15 cellular contexts compared by ENCODE assay signal in the genomic region with DNA sequence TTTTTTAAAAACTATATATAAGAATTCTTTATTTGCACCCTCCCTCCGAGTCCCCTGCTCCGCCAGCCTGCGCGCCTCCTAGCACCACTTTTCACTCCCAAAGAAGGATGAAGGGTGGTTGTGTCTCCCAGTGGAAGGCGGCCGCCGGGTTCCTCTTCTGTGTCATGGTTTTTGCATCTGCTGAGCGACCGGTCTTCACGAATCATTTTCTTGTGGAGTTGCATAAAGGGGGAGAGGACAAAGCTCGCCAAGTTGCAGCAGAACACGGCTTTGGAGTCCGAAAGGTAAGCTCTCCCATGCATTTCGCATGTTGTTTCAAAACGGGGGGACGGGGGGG. TPM values are rescaled to one million over a fixed set of nuclear protein-coding genes. Genes with fewer than 3 reads are reported as not detected.
A peak's percentile ranks its signal among the peaks of the same experiment; 100 is the strongest.
DNase-seq lines count a peak whose midpoint lies in the region; ATAC-seq and TF ChIP-seq lines count a peak whose summit lies in the region.
"Had no signal": no experiment of that assay in that cellular context is flagged by ENCODE, and none has a peak within 500 bp of the region (broad histone marks: within the 10 kb centered on the region; RNA-seq: fewer than 3 reads in every experiment).

No MANE protein-coding gene starts in this region.

- peak overlapping the region; percentile 92 for H3K4me2 ChIP-seq in GM23338

- peaks cover 62% of the 10 kb centered on the region for H3K27me3 ChIP-seq in GM23338 (ENCODE audit: insufficient read depth)
- H3K27me3 ChIP-seq: SJCRH30 had no signal

- DNase-seq in GM23338 (ENCODE audit: low spot score) (no peak), NCI-H748 (lab: John Stamatoyannopoulos, UW; ENCODE audit: unreplicated experiment) (peak; percentile 82), glutamatergic neuron (no peak), retinal pigment epithelial cell (ENCODE audit: low read depth) (no peak), glomerular visceral epithelial cell (ENCODE audit: extremely low spot score) (no peak), inferior parietal cortex (ENCODE audit: extremely low spot score) (no peak)
- no peak for DNase-seq in activated T-helper 2 cell treated with anti-CD3 and anti-CD28 coated beads, Interferon-gamma antibody, Interleukin-2, Interleukin-4, amounts not matched to agents 10 μg/mL and 5 μg/mL and 100 μg/mL, durations not matched to agents 14 hours and 24 hours and 36 hours (ENCODE audit: low spot score)
- DNase-seq: activated CD4-positive, alpha-beta T cell treated with anti-CD3 and anti-CD28 coated beads, Interleukin-2, amount 10 ng/mL, durations not matched to agents 7 days and 5 days; CD8-positive, alpha-beta memory T cell; effector CD4-positive, alpha-beta T cell; natural killer cell; stimulated activated CD4-positive, alpha-beta T cell treated with anti-CD3 and anti-CD28 coated beads, Interleukin-4, amount 100 ng/mL, for 1 hour had no signal

- H3K27ac Mint-ChIP-seq in GM23338 = no peak overlapping the region
- peak overlapping the region; percentile 56 for H3K27ac Mint-ChIP-seq in glutamatergic neuron (ENCODE audit: unreplicated experiment)
- H3K27ac Mint-ChIP-seq in activated T-helper 2 cell treated with anti-CD3 and anti-CD28 coated beads, Interferon-gamma antibody, Interleukin-2, Interleukin-4, amounts not matched to agents 10 μg/mL and 5 μg/mL and 100 μg/mL, durations not matched to agents 14 hours and 24 hours and 36 hours = no peak overlapping the region
- H3K27ac Mint-ChIP-seq: activated CD4-positive, alpha-beta T cell treated with anti-CD3 and anti-CD28 coated beads, Interleukin-2, amount 10 ng/mL, durations not matched to agents 7 days and 5 days; activated naive CD4-positive, alpha-beta T cell treated with anti-CD3 and anti-CD28 coated beads for 36 hours; CD8-positive, alpha-beta memory T cell; natural killer cell had no signal

- ATAC-seq in GM23338 (no peak), esophagus mucosa (no peak)
- ATAC-seq: natural killer cell had no signal

- peak overlapping the region; percentile 81 for H3K4me3 Mint-ChIP-seq in GM23338
- H3K4me3 Mint-ChIP-seq in glutamatergic neuron (ENCODE audit: unreplicated experiment) = peak overlapping the region; percentile 94
- no peak overlapping the region for H3K4me3 Mint-ChIP-seq in activated T-helper 2 cell treated with anti-CD3 and anti-CD28 coated beads, Interferon-gamma antibody, Interleukin-2, Interleukin-4, amounts not matched to agents 10 μg/mL and 5 μg/mL and 100 μg/mL, durations not matched to agents 14 hours and 24 hours and 36 hours (ENCODE audit: low read depth)
- H3K4me3 Mint-ChIP-seq: activated CD4-positive, alpha-beta T cell treated with anti-CD3 and anti-CD28 coated beads, Interleukin-2, amount 10 ng/mL, durations not matched to agents 7 days and 5 days; activated naive CD4-positive, alpha-beta T cell treated with anti-CD3 and anti-CD28 coated beads for 36 hours; CD8-positive, alpha-beta memory T cell; natural killer cell had no signal

- H3K36me3 Mint-ChIP-seq in GM23338 (ENCODE audit: low read depth) (no peaks in the 10 kb centered on the region), glutamatergic neuron (ENCODE audit: unreplicated experiment) (no peaks in the 10 kb centered on the region)
- no peaks in the 10 kb centered on the region for H3K36me3 Mint-ChIP-seq in activated T-helper 2 cell treated with anti-CD3 and anti-CD28 coated beads, Interferon-gamma antibody, Interleukin-2, Interleukin-4, amounts not matched to agents 10 μg/mL and 5 μg/mL and 100 μg/mL, durations not matched to agents 14 hours and 24 hours and 36 hours (ENCODE audit: low read depth)
- H3K36me3 Mint-ChIP-seq: natural killer cell had no signal

- peaks cover 48% of the 10 kb centered on the region for H3K27me3 Mint-ChIP-seq in GM23338 (ENCODE audit: insufficient read depth, low read depth, poor library complexity)
- H3K27me3 Mint-ChIP-seq in glutamatergic neuron (ENCODE audit: unreplicated experiment) = peaks cover 22% of the 10 kb centered on the region
- peaks cover 47% of the 10 kb centered on the region for H3K27me3 Mint-ChIP-seq in activated T-helper 2 cell treated with anti-CD3 and anti-CD28 coated beads, Interferon-gamma antibody, Interleukin-2, Interleukin-4, amounts not matched to agents 10 μg/mL and 5 μg/mL and 100 μg/mL, durations not matched to agents 14 hours and 24 hours and 36 hours (ENCODE audit: low read depth)

- H3K27ac ChIP-seq in GM23338 (ENCODE audit: low read depth) = no peak overlapping the region
- H3K27ac ChIP-seq: SJCRH30 had no signal

- intact Hi-C loops in activated T-helper 2 cell treated with anti-CD3 and anti-CD28 coated beads, Interferon-gamma antibody, Interleukin-2, Interleukin-4, amounts not matched to agents 10 μg/mL and 5 μg/mL and 100 μg/mL, durations not matched to agents 14 hours and 24 hours and 36 hours (cut with micrococcal nuclease) = no loop called here

- TF ChIP-seq CTCF in GM23338 (conservative IDR thresholded peaks at IDR 0.05; ENCODE audit: low read depth in 2 of 2) (no peak), glutamatergic neuron (IDR thresholded peaks at IDR 0.05; ENCODE audit: partially characterized antibody, unreplicated experiment) (no peak), retinal pigment epithelial cell (conservative IDR thresholded peaks at IDR 0.05; ENCODE audit: low read depth, low read length) (no peak)

- peaks cover 3% of the 10 kb centered on the region; the same call in 1 of the 2 replicates for H4K20me1 ChIP-seq in GM23338 (replicated peaks; ENCODE audit: insufficient read depth)

- H3K4me3 ChIP-seq in GM23338 (peak overlapping the region; percentile 66), retinal pigment epithelial cell (ENCODE audit: low read length) (peak overlapping the region; percentile 43)

- H3K4me1 Mint-ChIP-seq in GM23338 (peaks cover 30% of the 10 kb centered on the region), glutamatergic neuron (ENCODE audit: low read depth, unreplicated experiment) (peaks cover 10% of the 10 kb centered on the region)
- peaks cover 1% of the 10 kb centered on the region for H3K4me1 Mint-ChIP-seq in activated T-helper 2 cell treated with anti-CD3 and anti-CD28 coated beads, Interferon-gamma antibody, Interleukin-2, Interleukin-4, amounts not matched to agents 10 μg/mL and 5 μg/mL and 100 μg/mL, durations not matched to agents 14 hours and 24 hours and 36 hours (ENCODE audit: low read depth)
- H3K4me1 Mint-ChIP-seq: natural killer cell had no signal

- H2AFZ ChIP-seq in GM23338 = peak overlapping the region; percentile 39

- H3F3A ChIP-seq in GM23338 (replicated peaks; ENCODE audit: low read depth) = 0 out of 2 replicates have a peak, but pooled peaks cover 3% of the 10 kb centered on the region

- H3K9me3 Mint-ChIP-seq in GM23338 (no peaks in the 10 kb centered on the region), glutamatergic neuron (ENCODE audit: unreplicated experiment) (peaks cover 8% of the 10 kb centered on the region)
- no peaks in the 10 kb centered on the region for H3K9me3 Mint-ChIP-seq in activated T-helper 2 cell treated with anti-CD3 and anti-CD28 coated beads, Interferon-gamma antibody, Interleukin-2, Interleukin-4, amounts not matched to agents 10 μg/mL and 5 μg/mL and 100 μg/mL, durations not matched to agents 14 hours and 24 hours and 36 hours
- H3K9me3 Mint-ChIP-seq: activated CD4-positive, alpha-beta T cell treated with anti-CD3 and anti-CD28 coated beads, Interleukin-2, amount 10 ng/mL, durations not matched to agents 7 days and 5 days; activated naive CD4-positive, alpha-beta T cell treated with anti-CD3 and anti-CD28 coated beads for 36 hours had no signal

- H3K79me2 ChIP-seq in GM23338 (replicated peaks; ENCODE audit: insufficient read depth) = no peaks in the 10 kb centered on the region

- H3K9me2 ChIP-seq in GM23338 (ENCODE audit: insufficient read depth) = no peaks in the 10 kb centered on the region

- H3K4me1 ChIP-seq in GM23338 (ENCODE audit: insufficient read depth) = peaks cover 27% of the 10 kb centered on the region
- H3K4me1 ChIP-seq: SJCRH30 had no signal

- H3K36me3 ChIP-seq in GM23338 (ENCODE audit: insufficient read depth) = no peaks in the 10 kb centered on the region
- H3K36me3 ChIP-seq: SJCRH30 had no signal

TF ChIP-seq in GM23338, 12 proteins besides CTCF, POLR2A, EP300 and RAD21:
- TF ChIP-seq EZH2phosphoT487 (IDR thresholded peaks at IDR 0.05; ENCODE audit: unreplicated experiment) = no peak
TF ChIP-seq in GM23338: peak in this region for 0.

RNA-seq across cellular contexts. Expression of a gene that starts 0.3 kb away (rescaled TPM):
- 0.54 and 1.1 TPM in 2 replicates for total RNA-seq in GM23338 (2014; rRNA removed; shearing (Covaris generic))
- 0.37 and 0.68 TPM in 2 replicates for polyA plus RNA-seq in GM23338 (2016; fragmentation: Nextera tagmentation; extraction: Ambion mirVana)
- total RNA-seq in glutamatergic neuron (ENCODE audit: unreplicated experiment) (28.7 TPM), esophagus mucosa (0.12 TPM)
- not detected in 2 replicates for total RNA-seq in activated T-helper 2 cell treated with anti-CD3 and anti-CD28 coated beads, Interferon-gamma antibody, Interleukin-2, Interleukin-4, amounts not matched to agents 10 μg/mL and 5 μg/mL and 100 μg/mL, durations not matched to agents 14 hours and 24 hours and 36 hours
- total RNA-seq: activated CD4-positive, alpha-beta T cell treated with anti-CD3 and anti-CD28 coated beads, Interleukin-2, amount 10 ng/mL, durations not matched to agents 7 days and 5 days; activated naive CD4-positive, alpha-beta T cell treated with anti-CD3 and anti-CD28 coated beads for 36 hours; CD8-positive, alpha-beta memory T cell; natural killer cell; SJCRH30 had no signal
- polyA plus RNA-seq: CD8-positive, alpha-beta memory T cell had no signal

Comparison
In these comparisons a context has a peak if more than half of its experiments do, and no peak if none do; other contexts are left out.
1. RNA of a gene that starts 0.3 kb away (total RNA-seq): 28.7 TPM in glutamatergic neuron (single experiment); 0.54 to 1.1 TPM in GM23338, 0.12 TPM in esophagus mucosa (single experiment) and not detected in activated T-helper 2 cell treated with anti-CD3 and anti-CD28 coated beads, Interferon-gamma antibody, Interleukin-2, Interleukin-4, amounts not matched to agents 10 μg/mL and 5 μg/mL and 100 μg/mL, durations not matched to agents 14 hours and 24 hours and 36 hours; every median in the first group is over 10 times any median in the second.